28 cellular contexts compared by ENCODE assay signal in the genomic region with DNA sequence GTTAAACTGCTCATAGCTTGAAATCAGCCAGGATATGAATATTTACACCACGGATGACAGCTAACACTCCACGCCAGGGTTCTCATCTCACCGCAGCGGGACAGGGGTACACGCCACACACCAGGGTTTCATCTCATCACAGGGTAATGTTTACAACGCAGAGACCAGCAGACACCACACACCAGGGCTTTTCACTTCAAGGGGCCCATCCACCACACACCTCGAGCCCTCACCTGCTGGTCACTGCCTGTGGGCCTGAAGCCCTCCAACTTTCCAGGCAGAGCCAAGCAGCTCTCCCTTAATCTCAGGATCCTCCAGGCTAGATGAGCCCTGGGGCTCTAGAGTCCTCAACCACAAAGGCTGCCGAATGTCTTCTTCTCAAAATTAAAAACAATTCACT. TPM values are rescaled to one million over a fixed set of nuclear protein-coding genes. Genes with fewer than 3 reads are reported as not detected.
DNase-seq lines count a peak whose midpoint lies in the region; ATAC-seq, FAIRE-seq and TF ChIP-seq lines count a peak whose summit lies in the region.
"Had no signal": no experiment of that assay in that cellular context is flagged by ENCODE, and none has a peak within 500 bp of the region (broad histone marks: within the 10 kb centered on the region; RNA-seq: fewer than 3 reads in every experiment).

No MANE protein-coding gene starts in this region.

- H3K4me1 Mint-ChIP-seq in WTC11 (peaks cover 53% of the 10 kb centered on the region), osteocyte (ENCODE audit: unreplicated experiment) (peaks cover 32% of the 10 kb centered on the region)

- peak; percentile 49 for DNase-seq in activated effector memory CD4-positive, alpha-beta T cell treated with anti-CD3 and anti-CD28 coated beads, Interleukin-2, amount 50 U/mL, for 16 hours
- DNase-seq in activated effector memory CD4-positive, alpha-beta T cell treated with Interleukin-2 at 50 U/mL for 16 hours: no peak
- DNase-seq in WTC11 (ENCODE audit: low spot score) (no peak), kidney (peak; percentile 11), osteocyte (ENCODE audit: extremely low spot score, unreplicated experiment) (peak; percentile 51), activated gamma-delta T cell (lab: John Stamatoyannopoulos, UW) (no peak), kidney tubule cell (ENCODE audit: low spot score) (no peak)
- DNase-seq: 8988T, Calu3, DMS153, DND-41, Kasumi-1, NCI-H1092 treated with DMSO at 0.1 percent for 48 hours, NCI-H1436 treated with DMSO at 0.1 percent for 48 hours, NCI-H187 treated with DMSO at 0.1 percent for 48 hours, NCI-H2171 treated with DMSO at 0.1 percent for 48 hours, NCI-H446, NCI-H524 treated with DMSO at 0.1 percent for 48 hours, NCI-H774, Right ventricle myocardium superior, RPMI8226 had no signal

- no peaks in the 10 kb centered on the region for H3K36me3 ChIP-seq in kidney (ENCODE audit: control insufficient read depth in 1 of 2, insufficient read depth in 2 of 2, low read length in 2 of 2)
- H3K36me3 ChIP-seq: SJSA1 had no signal

- ATAC-seq in WTC11: no peak
- ATAC-seq in HG03039 (IDR thresholded peaks at IDR 0.05; ENCODE audit: unreplicated experiment): no peak
- ATAC-seq: K562 had no signal

- intact Hi-C loops in kidney (cut with DNase I): no loop called here

- H3K36me3 Mint-ChIP-seq in WTC11 (peaks cover 20% of the 10 kb centered on the region), osteocyte (ENCODE audit: unreplicated experiment) (peaks cover 4% of the 10 kb centered on the region)

- no peak overlapping the region for H3K9ac ChIP-seq in kidney (ENCODE audit: low read length in 2 of 2)

- no peak for FAIRE-seq in kidney (lab: Jason Lieb, UNC)
- FAIRE-seq: H54, HTR-8/SVneo, K562 had no signal

- CTCF ChIA-PET in WTC11 (lab: Charles Lee): no interaction called here

- TF ChIP-seq CTCF in WTC11 (IDR thresholded peaks at IDR 0.05) (no peak), kidney (IDR thresholded peaks at IDR 0.05; ENCODE audit: borderline replicate concordance, extremely low read depth, insufficient read depth) (no peak), osteocyte (IDR thresholded peaks at IDR 0.05) (no peak)

- H3K4me3 Mint-ChIP-seq in WTC11: no peak overlapping the region
- no peak overlapping the region for H3K4me3 Mint-ChIP-seq in osteocyte (ENCODE audit: unreplicated experiment)

- H3K27ac Mint-ChIP-seq in WTC11: 0 out of 2 replicates have a peak overlapping the region, but pooled peaks have one; percentile 20
- H3K27ac Mint-ChIP-seq in osteocyte (ENCODE audit: unreplicated experiment): no peak overlapping the region

- H3K9me3 Mint-ChIP-seq in WTC11: peaks cover 22% of the 10 kb centered on the region
- H3K9me3 Mint-ChIP-seq in osteocyte (ENCODE audit: unreplicated experiment): peaks cover 15% of the 10 kb centered on the region

- H3K9me3 ChIP-seq in kidney (ENCODE audit: control insufficient read depth in 1 of 2, low read length in 2 of 2): peaks cover 8 to 10% of the 10 kb centered on the region in 2 donors

- H3K4me1 ChIP-seq in kidney (ENCODE audit: control insufficient read depth in 1 of 2, insufficient read depth in 1 of 2, low read depth in 1 of 2, low read length in 2 of 2): no peaks in the 10 kb centered on the region
- H3K4me1 ChIP-seq: SJSA1 had no signal

- no peak overlapping the region for H3K27ac ChIP-seq in kidney (ENCODE audit: low read depth in 2 of 2, low read length in 2 of 2)
- H3K27ac ChIP-seq: SJSA1 had no signal

- no peak overlapping the region for H3K4me3 ChIP-seq in kidney (ENCODE audit: low read length in 2 of 2)
- H3K4me3 ChIP-seq: K562, SJSA1 had no signal

- POLR2A ChIA-PET in WTC11 (lab: Charles Lee): interaction anchor here (1.4 kb wide), 1 partner anchor 9 kb away, joined by 3 read pairs; no protein-coding TSS in a partner anchor

- H3K27me3 Mint-ChIP-seq in WTC11 (ENCODE audit: low read depth) (peaks cover 4% of the 10 kb centered on the region), osteocyte (ENCODE audit: unreplicated experiment) (peaks cover 33% of the 10 kb centered on the region)

TF ChIP-seq in WTC11, 78 proteins besides CTCF, POLR2A, EP300 and RAD21:
- TF ChIP-seq ZNF317 (CRISPR knock-in tag; IDR thresholded peaks at IDR 0.05; ENCODE audit: borderline replicate concordance, low read depth) (no peak), ZNF396 (CRISPR knock-in tag; IDR thresholded peaks at IDR 0.05; ENCODE audit: borderline replicate concordance) (no peak), PRDM15 (CRISPR knock-in tag; IDR thresholded peaks at IDR 0.05) (peak; percentile 46; the same call in 1 of the 2 replicates), MAX (CRISPR knock-in tag; IDR thresholded peaks at IDR 0.05) (no peak)

RNA-seq across cellular contexts. Expression of gene KRTAP10-12, which starts 1.3 kb away (rescaled TPM):
- not detected in 3 replicates for total RNA-seq in WTC11 (2021)
- not detected for total RNA-seq in kidney
- not detected for polyA plus RNA-seq in kidney (ENCODE audit: insufficient read depth, low read depth, low replicate concordance)
- total RNA-seq in osteocyte: not detected in 2 replicates
- total RNA-seq: Calu3, K562, M059J, Right ventricle myocardium superior, SJSA1 had no signal
- polyA plus RNA-seq: BJ, K562 had no signal

RNA-seq across cellular contexts. Expression of gene KRTAP12-1, which starts 13.7 kb away (rescaled TPM):
- total RNA-seq in WTC11 (2021) (0.63 to 2.5 TPM (median 1.0 TPM) in 3 replicates), kidney (not detected), osteocyte (not detected in 2 replicates)
- not detected for polyA plus RNA-seq in kidney (ENCODE audit: insufficient read depth, low read depth, low replicate concordance)
- total RNA-seq: Calu3, K562, M059J, Right ventricle myocardium superior, SJSA1 had no signal
- polyA plus RNA-seq: BJ, K562 had no signal

RNA-seq across cellular contexts. Expression of gene TSPEAR, which starts 15.7 kb away (rescaled TPM):
- 2.1 to 2.9 TPM (median 2.7 TPM) in 3 replicates for total RNA-seq in WTC11 (2021)
- 0.22 TPM for total RNA-seq in kidney
- polyA plus RNA-seq in kidney (ENCODE audit: insufficient read depth, low read depth, low replicate concordance): 0.09 TPM
- not detected in 2 replicates for total RNA-seq in osteocyte
- total RNA-seq: Calu3, K562, M059J, SJSA1 had no signal
- polyA plus RNA-seq: BJ, K562 had no signal

RNA-seq across cellular contexts. Expression of gene KRTAP12-2, which starts 28.9 kb away (rescaled TPM):
- total RNA-seq in WTC11 (2021) (0.25 TPM in 1 of 3 replicates, not detected in the others), kidney (not detected), osteocyte (not detected in 2 replicates)
- polyA plus RNA-seq in kidney (ENCODE audit: insufficient read depth, low read depth, low replicate concordance): not detected
- total RNA-seq: Calu3, K562, M059J, Right ventricle myocardium superior, SJSA1 had no signal
- polyA plus RNA-seq: BJ, K562 had no signal

RNA-seq across cellular contexts. Expression of gene KRTAP12-3, which starts 37.9 kb away (rescaled TPM):
- total RNA-seq in WTC11 (2021) (not detected in 3 replicates), kidney (not detected), osteocyte (not detected in 2 replicates)
- polyA plus RNA-seq in kidney (ENCODE audit: insufficient read depth, low read depth, low replicate concordance): not detected
- total RNA-seq: Calu3, K562, M059J, Right ventricle myocardium superior, SJSA1 had no signal
- polyA plus RNA-seq: BJ, K562 had no signal

Comparison
In these comparisons a context has a peak if more than half of its experiments do, and no peak if none do; other contexts are left out.
1. DNase-seq: peak in activated effector memory CD4-positive, alpha-beta T cell treated with anti-CD3 and anti-CD28 coated beads, Interleukin-2, amount 50 U/mL, for 16 hours (single experiment), kidney (single experiment) and osteocyte (single experiment); none in activated effector memory CD4-positive, alpha-beta T cell treated with Interleukin-2 at 50 U/mL for 16 hours (single experiment), WTC11 (single experiment), activated gamma-delta T cell (single experiment) and kidney tubule cell (single experiment).